32 cellular contexts compared by ENCODE assay signal in genomic region chr13:91601273-91601672, GRCh38.
"Had no signal": no experiment of that assay in that cellular context is flagged by ENCODE, and none has a peak within 500 bp of the region (broad histone marks: within the 10 kb centered on the region; RNA-seq: fewer than 3 reads in every experiment).

No MANE protein-coding gene starts in this region.

- H3K4me1 ChIP-seq: adrenal gland, ascending aorta, body of pancreas, breast epithelium had no signal

- H3K9me3 ChIP-seq: adrenal gland, ascending aorta, body of pancreas, breast epithelium had no signal

- DNase-seq: activated effector memory CD4-positive, alpha-beta T cell treated with anti-CD3 and anti-CD28 coated beads, Interleukin-2, amount 50 U/mL, for 16 hours; activated effector memory CD4-positive, alpha-beta T cell treated with Interleukin-2 at 50 U/mL for 16 hours; activated gamma-delta T cell; activated gamma-delta T cell treated with Interleukin-2 at 50 U/mL for 16 hours; activated naive CD4-positive, alpha-beta T cell; activated naive CD4-positive, alpha-beta T cell treated with anti-CD3 and anti-CD28 coated beads for 36 hours; activated naive CD4-positive, alpha-beta T cell treated with anti-CD3 and anti-CD28 coated beads, Interleukin-2, amount 10 ng/mL, durations not matched to agents 7 days and 5 days; activated naive CD4-positive, alpha-beta T cell treated with anti-CD3 and anti-CD28 coated beads, Interleukin-2, amount 50 U/mL, for 16 hours; activated naive CD4-positive, alpha-beta T cell treated with Interleukin-2 at 50 U/mL for 16 hours; activated naive CD8-positive, alpha-beta T cell treated with anti-CD3 and anti-CD28 coated beads for 36 hours; activated naive CD8-positive, alpha-beta T cell treated with anti-CD3 and anti-CD28 coated beads, Interleukin-2, amount 10 ng/mL, durations not matched to agents 7 days and 5 days; activated naive CD8-positive, alpha-beta T cell treated with anti-CD3 and anti-CD28 coated beads, Interleukin-2, amount 50 U/mL, for 24 hours; activated T-cell treated with anti-CD3 and anti-CD28 coated beads, Interleukin-2, amount 50 U/mL, for 4 hours; activated T-cell treated with anti-CD3 and anti-CD28 coated beads, Interleukin-2, amount 50 U/mL, for 48 hours; activated T-cell treated with anti-CD3 and anti-CD28 coated beads, Interleukin-2, amount 50 U/mL, for 72 hours; adrenal gland; amniotic stem cell; amygdala; anterior cingulate cortex; aorta; body of pancreas; brain microvascular endothelial cell; caudate nucleus; central memory CD4-positive, alpha-beta T cell; cerebellar nuclear complex had no signal

- H3K27ac ChIP-seq: adrenal gland, ascending aorta, body of pancreas, brain microvascular endothelial cell, breast epithelium, cardiac muscle cell had no signal

- H3K36me3 ChIP-seq: adrenal gland, ascending aorta, brain microvascular endothelial cell, breast epithelium, cardiac muscle cell had no signal

- H3K27me3 ChIP-seq: adrenal gland, ascending aorta, body of pancreas, brain microvascular endothelial cell, breast epithelium, cardiac muscle cell had no signal

- FAIRE-seq: astrocyte, bronchial epithelial cell had no signal

- ATAC-seq: activated naive CD4-positive, alpha-beta T cell treated with anti-CD3 and anti-CD28 coated beads, Interleukin-2, amount 50 U/mL, for 72 hours; activated naive CD8-positive, alpha-beta T cell treated with anti-CD3 and anti-CD28 coated beads, Interleukin-2, amount 50 U/mL, for 24 hours; activated T-cell treated with anti-CD3 and anti-CD28 coated beads, Interleukin-2, amount 50 U/mL, for 4 hours; activated T-cell treated with anti-CD3 and anti-CD28 coated beads, Interleukin-2, amount 50 U/mL, for 72 hours; activated T-helper 17 cell treated with anti-CD3 and anti-CD28 coated beads, Interleukin-2, amount 50 U/mL, for 72 hours; body of pancreas had no signal

- H3K4me3 ChIP-seq: adrenal gland, ascending aorta, body of pancreas, breast epithelium, cardiac muscle cell had no signal
